Comparison of ENCODE assay signal across 18 cellular contexts in the genomic region with DNA sequence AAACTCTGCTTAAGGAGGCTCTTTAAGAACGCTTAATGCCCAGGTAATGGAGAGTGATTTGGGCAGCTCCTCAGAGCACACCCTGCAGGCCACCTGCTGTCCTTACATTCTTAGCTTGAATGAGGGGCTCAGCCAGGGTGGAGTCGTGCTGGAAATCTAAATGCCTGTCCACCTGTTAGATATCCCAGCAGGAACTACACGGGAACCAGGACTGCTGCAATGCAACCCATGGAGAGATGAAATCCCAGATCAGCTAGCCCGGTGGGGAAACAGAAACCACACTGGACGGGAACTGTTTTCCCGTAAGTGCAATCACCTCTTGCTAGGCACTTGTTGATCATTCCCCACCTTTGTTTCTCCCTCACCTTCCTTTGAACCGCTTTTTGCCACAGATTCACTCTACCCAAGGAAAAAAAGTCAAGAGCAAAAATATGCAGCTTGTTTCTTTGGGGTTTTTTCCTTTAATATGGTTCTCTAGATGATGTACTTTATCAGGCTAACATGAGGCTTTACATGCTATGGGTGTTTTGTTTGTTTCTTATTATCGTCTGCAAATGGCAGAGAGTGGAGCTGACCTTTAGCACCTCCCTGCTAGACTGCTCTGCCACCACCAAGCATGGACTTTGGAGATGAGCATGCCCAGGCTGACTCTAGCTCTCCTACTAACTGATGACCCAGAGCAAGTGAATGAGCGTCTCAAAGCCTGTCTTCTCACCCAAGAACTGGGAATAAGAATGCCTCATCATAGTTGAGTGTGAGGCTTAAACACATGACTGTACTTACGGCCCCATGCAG.
A peak's percentile ranks its signal among the peaks of the same experiment; 100 is the strongest.
DNase-seq lines count a peak whose midpoint lies in the region; TF ChIP-seq lines count a peak whose summit lies in the region.
"Had no signal": no experiment of that assay in that cellular context is flagged by ENCODE, and none has a peak within 500 bp of the region (broad histone marks: within the 10 kb centered on the region; RNA-seq: fewer than 3 reads in every experiment).

No MANE protein-coding gene starts in this region.

- H3K27me3 ChIP-seq in WERI-Rb-1 (ENCODE audit: insufficient read depth, low read depth, severe bottlenecking) (peaks cover 3% of the 10 kb centered on the region), mesendoderm (ENCODE audit: insufficient read depth, low read length, poor library complexity) (no peaks in the 10 kb centered on the region)
- H3K27me3 ChIP-seq: adrenal gland, hepatocyte, upper lobe of left lung had no signal

- no peak overlapping the region for H3K4me2 ChIP-seq in mesendoderm (ENCODE audit: low read length)
- H3K4me2 ChIP-seq: hepatocyte had no signal

- H2BK15ac ChIP-seq in mesendoderm (replicated peaks; ENCODE audit: low read depth): no peak overlapping the region

- H3K36me3 ChIP-seq in WERI-Rb-1 (no peaks in the 10 kb centered on the region), mesendoderm (ENCODE audit: control insufficient read depth, insufficient read depth, low read length) (no peaks in the 10 kb centered on the region)
- H3K36me3 ChIP-seq: adrenal gland, upper lobe of left lung had no signal

- no peak overlapping the region for H4K5ac ChIP-seq in mesendoderm (ENCODE audit: low read length)

- POLR2A ChIA-PET in HEK293T (lab: Yijun Ruan, JAX): no interaction called here

- H3K9ac ChIP-seq in mesendoderm (ENCODE audit: low read length): no peak overlapping the region

- H3K79me1 ChIP-seq in mesendoderm (ENCODE audit: low read length): no peaks in the 10 kb centered on the region

- H2AK5ac ChIP-seq in mesendoderm (ENCODE audit: low read length): no peak overlapping the region

- H2BK120ac ChIP-seq in mesendoderm (ENCODE audit: low read depth, low read length): no peak overlapping the region

- no peak overlapping the region for H3K27ac ChIP-seq in WERI-Rb-1
- no peak overlapping the region for H3K27ac ChIP-seq in mesendoderm (ENCODE audit: low read depth, low read length)
- H3K27ac ChIP-seq: adrenal gland, hepatocyte, upper lobe of left lung had no signal

- H3K9me3 ChIP-seq in WERI-Rb-1 (ENCODE audit: severe bottlenecking): no peaks in the 10 kb centered on the region
- H3K9me3 ChIP-seq: adrenal gland, upper lobe of left lung had no signal

- H3K23ac ChIP-seq in mesendoderm (ENCODE audit: low read length): no peak overlapping the region

- H3K4ac ChIP-seq in mesendoderm (ENCODE audit: low read depth, low read length): no peak overlapping the region

- H3K18ac ChIP-seq in mesendoderm (ENCODE audit: low read length): no peak overlapping the region

- CTCF ChIA-PET in HEK293T (lab: Yijun Ruan, JAX): interaction anchor here (1.2 kb wide), 1 partner anchor 13 kb away, joined by 3 read pairs; no protein-coding TSS in a partner anchor

- no peak overlapping the region for H2BK5ac ChIP-seq in mesendoderm (ENCODE audit: low read length)

- H3K4me1 ChIP-seq in mesendoderm (ENCODE audit: control insufficient read depth, low read depth, low read length): no peaks in the 10 kb centered on the region
- H3K4me1 ChIP-seq: upper lobe of left lung had no signal

- no peak overlapping the region for H3K56ac ChIP-seq in mesendoderm (ENCODE audit: low read length)

- H3K4me3 ChIP-seq in WERI-Rb-1 (ENCODE audit: low read depth, low read length) (no peak overlapping the region), mesendoderm (ENCODE audit: low read length) (no peak overlapping the region)
- H3K4me3 ChIP-seq: adrenal gland, hepatocyte, upper lobe of left lung had no signal

- peak; percentile 36 for TF ChIP-seq CTCF in GM12873 (IDR thresholded peaks at IDR 0.05; ENCODE audit: insufficient read depth, low read depth, low read length, missing control alignments)
- TF ChIP-seq CTCF in WERI-Rb-1 (IDR thresholded peaks at IDR 0.05; ENCODE audit: low read depth, low read length): peak; percentile 40

- no CpG with 5 or more reads among the region's 10 CpGs for WGBS in mesendoderm (ENCODE audit: extremely low coverage, insufficient coverage, low lambda C conversion rate)

- no peak overlapping the region for H4K8ac ChIP-seq in mesendoderm (ENCODE audit: low read depth, low read length)

- no peaks in the 10 kb centered on the region for H3K79me2 ChIP-seq in mesendoderm (ENCODE audit: control insufficient read depth, insufficient read depth, low read length)
- H3K79me2 ChIP-seq: hepatocyte had no signal

- DNase-seq in HEK293T (ENCODE audit: extremely low spot score): peak; percentile 27
- no peak for DNase-seq in WERI-Rb-1
- peak; percentile 33 for DNase-seq in mesendoderm
- no peak for DNase-seq in EL
- no peak for DNase-seq in NCI-H128 (lab: John Stamatoyannopoulos, UW; ENCODE audit: unreplicated experiment)
- no peak for DNase-seq in activated naive CD4-positive, alpha-beta T cell (lab: John Stamatoyannopoulos, UW)
- DNase-seq: activated CD4-positive, alpha-beta memory T cell treated with anti-CD3 and anti-CD28 coated beads for 36 hours; activated gamma-delta T cell treated with Interleukin-2 at 50 U/mL for 16 hours; activated T-cell treated with anti-CD3 and anti-CD28 coated beads for 4 hours; adrenal gland; cortex of kidney; DMS79; KG1; NCI-H1048; NCI-H2171; upper lobe of left lung had no signal

TF ChIP-seq in HEK293T, 16 proteins besides CTCF, POLR2A, EP300 and RAD21:
- TF ChIP-seq SUZ12 (IDR thresholded peaks at IDR 0.05) (no peak), L3MBTL2 (conservative IDR thresholded peaks at IDR 0.05) (no peak), FOXA1 (IDR thresholded peaks at IDR 0.05) (no peak), CTBP1 (IDR thresholded peaks at IDR 0.05; ENCODE audit: borderline replicate concordance) (no peak), LEF1 (IDR thresholded peaks at IDR 0.05; ENCODE audit: borderline replicate concordance) (no peak), SP1 (IDR thresholded peaks at IDR 0.05) (no peak), ARNT (IDR thresholded peaks at IDR 0.05) (no peak), ZNF384 (IDR thresholded peaks at IDR 0.05) (no peak), TARDBP (IDR thresholded peaks at IDR 0.05) (no peak), BHLHE40 (IDR thresholded peaks at IDR 0.05; ENCODE audit: borderline replicate concordance) (no peak), FOXK2 (IDR thresholded peaks at IDR 0.05) (no peak), ELF4 (IDR thresholded peaks at IDR 0.05) (no peak), NFRKB (IDR thresholded peaks at IDR 0.05) (no peak), HDGF (IDR thresholded peaks at IDR 0.05; ENCODE audit: borderline replicate concordance) (no peak), FOXM1 (IDR thresholded peaks at IDR 0.05; ENCODE audit: borderline replicate concordance) (no peak)
- TF ChIP-seq, protein P1, sequence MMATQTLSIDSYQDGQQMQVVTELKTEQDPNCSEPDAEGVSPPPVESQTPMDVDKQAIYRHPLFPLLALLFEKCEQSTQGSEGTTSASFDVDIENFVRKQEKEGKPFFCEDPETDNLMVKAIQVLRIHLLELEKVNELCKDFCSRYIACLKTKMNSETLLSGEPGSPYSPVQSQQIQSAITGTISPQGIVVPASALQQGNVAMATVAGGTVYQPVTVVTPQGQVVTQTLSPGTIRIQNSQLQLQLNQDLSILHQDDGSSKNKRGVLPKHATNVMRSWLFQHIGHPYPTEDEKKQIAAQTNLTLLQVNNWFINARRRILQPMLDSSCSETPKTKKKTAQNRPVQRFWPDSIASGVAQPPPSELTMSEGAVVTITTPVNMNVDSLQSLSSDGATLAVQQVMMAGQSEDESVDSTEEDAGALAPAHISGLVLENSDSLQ (IDR thresholded peaks at IDR 0.05): no peak

Comparison
In these comparisons a context has a peak if more than half of its experiments do, and no peak if none do; other contexts are left out.
1. DNase-seq: peak in HEK293T (single experiment) and mesendoderm (single experiment); none in WERI-Rb-1 (single experiment), EL (single experiment), NCI-H128 (single experiment) and activated naive CD4-positive, alpha-beta T cell (0 of 4).